Comparison of ENCODE assay signal across 30 cellular contexts in genomic region chr22:40352763-40353162, GRCh38.
"Had no signal": no experiment of that assay in that cellular context is flagged by ENCODE, and none has a peak within 500 bp of the region (broad histone marks: within the 10 kb centered on the region; RNA-seq: fewer than 3 reads in every experiment).

No MANE protein-coding gene starts in this region.

- H3K27me3 Mint-ChIP-seq: activated CD4-positive, alpha-beta memory T cell treated with anti-CD3 and anti-CD28 coated beads for 36 hours; activated CD4-positive, alpha-beta T cell treated with anti-CD3 and anti-CD28 coated beads for 36 hours; activated CD4-positive, alpha-beta T cell treated with anti-CD3 and anti-CD28 coated beads, Interleukin-2, amount 10 ng/mL, durations not matched to agents 24 days and 14 days; activated CD8-positive, alpha-beta memory T cell treated with anti-CD3 and anti-CD28 coated beads, Interleukin-2, amount 10 ng/mL, durations not matched to agents 7 days and 5 days; activated naive CD4-positive, alpha-beta T cell treated with anti-CD3 and anti-CD28 coated beads, Interleukin-2, amount 10 ng/mL, durations not matched to agents 7 days and 5 days; activated naive CD8-positive, alpha-beta T cell treated with anti-CD3 and anti-CD28 coated beads, Interleukin-2, amount 10 ng/mL, durations not matched to agents 7 days and 5 days; brain had no signal

- H3K27me3 ChIP-seq: ascending aorta, breast epithelium, cardiac muscle cell, colonic mucosa had no signal

- H3K36me3 ChIP-seq: breast epithelium had no signal

- H3K27ac ChIP-seq: ascending aorta, breast epithelium, cardiac muscle cell, colonic mucosa had no signal

- FAIRE-seq: endometrium, frontal cortex had no signal

- H3K4me3 Mint-ChIP-seq: activated CD4-positive, alpha-beta memory T cell treated with anti-CD3 and anti-CD28 coated beads for 36 hours; activated CD4-positive, alpha-beta T cell treated with anti-CD3 and anti-CD28 coated beads for 36 hours; activated CD4-positive, alpha-beta T cell treated with anti-CD3 and anti-CD28 coated beads, Interleukin-2, amount 10 ng/mL, durations not matched to agents 24 days and 14 days; activated CD8-positive, alpha-beta memory T cell treated with anti-CD3 and anti-CD28 coated beads, Interleukin-2, amount 10 ng/mL, durations not matched to agents 7 days and 5 days; activated CD8-positive, alpha-beta T cell treated with anti-CD3 and anti-CD28 coated beads, Interleukin-2, amount 10 ng/mL, durations not matched to agents 7 days and 5 days; activated naive CD4-positive, alpha-beta T cell treated with anti-CD3 and anti-CD28 coated beads, Interleukin-2, amount 10 ng/mL, durations not matched to agents 7 days and 5 days; activated naive CD8-positive, alpha-beta T cell treated with anti-CD3 and anti-CD28 coated beads, Interleukin-2, amount 10 ng/mL, durations not matched to agents 7 days and 5 days; activated T-helper 1 cell treated with anti-CD3 and anti-CD28 coated beads, Interleukin-12 subunit alpha, Interleukin-12 subunit beta, Interleukin-2, Interleukin-4 antibody, amounts not matched to agents 30 ng/mL and 10 ng/mL and 1 ng/mL, durations not matched to agents 14 hours and 24 hours and 36 hours; brain had no signal

- H3K4me3 ChIP-seq: ascending aorta, breast epithelium, cardiac muscle cell, colonic mucosa had no signal

- H3K27ac Mint-ChIP-seq: activated CD4-positive, alpha-beta memory T cell treated with anti-CD3 and anti-CD28 coated beads for 36 hours; activated CD4-positive, alpha-beta T cell treated with anti-CD3 and anti-CD28 coated beads for 36 hours; activated CD4-positive, alpha-beta T cell treated with anti-CD3 and anti-CD28 coated beads, Interleukin-2, amount 10 ng/mL, durations not matched to agents 24 days and 14 days; activated CD8-positive, alpha-beta memory T cell treated with anti-CD3 and anti-CD28 coated beads, Interleukin-2, amount 10 ng/mL, durations not matched to agents 7 days and 5 days; activated CD8-positive, alpha-beta T cell treated with anti-CD3 and anti-CD28 coated beads, Interleukin-2, amount 10 ng/mL, durations not matched to agents 7 days and 5 days; activated naive CD4-positive, alpha-beta T cell treated with anti-CD3 and anti-CD28 coated beads, Interleukin-2, amount 10 ng/mL, durations not matched to agents 7 days and 5 days; activated naive CD4-positive, alpha-beta T cell treated with anti-CD3 and anti-CD28 coated beads, Interleukin-2, amount 50 U/mL, for 72 hours; activated naive CD8-positive, alpha-beta T cell treated with anti-CD3 and anti-CD28 coated beads, Interleukin-2, amount 10 ng/mL, durations not matched to agents 7 days and 5 days; activated T-helper 1 cell treated with anti-CD3 and anti-CD28 coated beads, Interleukin-12 subunit alpha, Interleukin-12 subunit beta, Interleukin-2, Interleukin-4 antibody, amounts not matched to agents 30 ng/mL and 10 ng/mL and 1 ng/mL, durations not matched to agents 14 hours and 24 hours and 36 hours had no signal

- DNase-seq: activated CD4-positive, alpha-beta memory T cell treated with anti-CD3 and anti-CD28 coated beads for 36 hours; activated CD4-positive, alpha-beta T cell treated with anti-CD3 and anti-CD28 coated beads for 36 hours; activated CD4-positive, alpha-beta T cell treated with anti-CD3 and anti-CD28 coated beads, Interleukin-2, amount 10 ng/mL, durations not matched to agents 24 days and 14 days; activated CD4-positive, CD25-positive, alpha-beta regulatory T cell; activated CD4-positive, CD25-positive, alpha-beta regulatory T cell treated with anti-CD3 and anti-CD28 coated beads, Interleukin-2, amount 50 U/mL, for 72 hours; activated CD8-positive, alpha-beta memory T cell treated with anti-CD3 and anti-CD28 coated beads, Interleukin-2, amount 10 ng/mL, durations not matched to agents 7 days and 5 days; activated CD8-positive, alpha-beta memory T cell treated with anti-CD3 and anti-CD28 coated beads, Interleukin-2, amount 50 U/mL, for 4 hours; activated CD8-positive, alpha-beta T cell treated with anti-CD3 and anti-CD28 coated beads, Interleukin-2, amount 10 ng/mL, durations not matched to agents 7 days and 5 days; activated gamma-delta T cell; activated naive CD4-positive, alpha-beta T cell; activated naive CD4-positive, alpha-beta T cell treated with anti-CD3 and anti-CD28 coated beads, Interleukin-2, amount 10 ng/mL, durations not matched to agents 7 days and 5 days; activated naive CD8-positive, alpha-beta T cell treated with anti-CD3 and anti-CD28 coated beads, Interleukin-2, amount 10 ng/mL, durations not matched to agents 7 days and 5 days; activated T-cell treated with anti-CD3 and anti-CD28 coated beads, Interleukin-2, amount 50 U/mL, for 1 hour; activated T-cell treated with anti-CD3 and anti-CD28 coated beads, Interleukin-2, amount 50 U/mL, for 48 hours; central memory CD4-positive, alpha-beta T cell; cerebellar nuclear complex; colonic mucosa; effector CD8-positive, alpha-beta T cell; foreskin fibroblast; glutamatergic neuron; T-helper 2 cell had no signal

- H3K9me3 ChIP-seq: ascending aorta, breast epithelium, colonic mucosa had no signal

- ATAC-seq: activated CD4-positive, alpha-beta T cell treated with anti-CD3 and anti-CD28 coated beads for 36 hours; activated CD8-positive, alpha-beta memory T cell treated with anti-CD3 and anti-CD28 coated beads, Interleukin-2, amount 10 ng/mL, durations not matched to agents 7 days and 5 days; activated CD8-positive, alpha-beta T cell treated with anti-CD3 and anti-CD28 coated beads, Interleukin-2, amount 10 ng/mL, durations not matched to agents 7 days and 5 days; activated naive CD4-positive, alpha-beta T cell treated with anti-CD3 and anti-CD28 coated beads, Interleukin-2, amount 50 U/mL, for 72 hours; esophagus mucosa had no signal

- H3K9me3 Mint-ChIP-seq: activated CD4-positive, alpha-beta memory T cell treated with anti-CD3 and anti-CD28 coated beads for 36 hours; activated CD4-positive, alpha-beta T cell treated with anti-CD3 and anti-CD28 coated beads, Interleukin-2, amount 10 ng/mL, durations not matched to agents 24 days and 14 days; activated naive CD4-positive, alpha-beta T cell treated with anti-CD3 and anti-CD28 coated beads, Interleukin-2, amount 10 ng/mL, durations not matched to agents 7 days and 5 days; activated naive CD4-positive, alpha-beta T cell treated with anti-CD3 and anti-CD28 coated beads, Interleukin-2, amount 50 U/mL, for 72 hours; activated naive CD8-positive, alpha-beta T cell treated with anti-CD3 and anti-CD28 coated beads, Interleukin-2, amount 10 ng/mL, durations not matched to agents 7 days and 5 days; activated T-helper 1 cell treated with anti-CD3 and anti-CD28 coated beads, Interleukin-12 subunit alpha, Interleukin-12 subunit beta, Interleukin-2, Interleukin-4 antibody, amounts not matched to agents 30 ng/mL and 10 ng/mL and 1 ng/mL, durations not matched to agents 14 hours and 24 hours and 36 hours; brain had no signal
